1 cellular context compared by ENCODE assay signal in the genomic region with DNA sequence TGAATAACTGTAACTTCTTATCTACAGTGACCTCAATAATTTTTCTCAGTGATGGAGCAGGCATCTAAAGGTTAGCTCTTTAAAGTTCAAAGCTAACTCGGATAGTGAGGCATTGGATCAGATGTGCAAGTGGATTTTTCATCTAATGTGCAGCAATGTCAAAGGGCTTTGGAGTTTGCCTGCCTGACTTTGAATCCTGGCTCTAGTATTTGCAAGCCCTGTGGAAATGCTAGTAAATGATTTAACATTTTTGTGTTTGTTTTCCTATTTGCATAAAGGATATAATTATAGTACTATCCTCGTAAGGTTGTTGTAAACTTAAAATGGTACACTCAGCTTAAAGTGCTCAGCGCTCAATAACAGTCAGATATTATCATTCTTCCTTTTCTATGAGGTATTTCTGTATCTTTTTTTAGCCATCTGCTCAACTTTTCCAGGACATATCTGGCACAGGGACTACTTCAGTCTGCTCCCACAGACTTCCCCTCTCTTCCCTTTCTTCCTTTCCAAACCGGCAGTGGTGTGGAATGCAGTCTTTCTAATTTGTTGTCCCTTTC.
TF ChIP-seq lines count a peak whose summit lies in the region.

No MANE protein-coding gene starts in this region.

TF ChIP-seq in A549, 52 proteins besides CTCF, POLR2A, EP300 and RAD21 (continued from another document):
- TF ChIP-seq RFX5 (IDR thresholded peaks at IDR 0.05) = no peak
